Comparison of ENCODE assay signal across 8 cellular contexts in genomic region chr2:215680605-215681598, GRCh38.
DNase-seq lines count a peak whose midpoint lies in the region; ATAC-seq and FAIRE-seq lines count a peak whose summit lies in the region.

No MANE protein-coding gene starts in this region.

- H3K4me3 ChIP-seq in skeletal muscle cell (ENCODE audit: low read depth, low read length), result no peak overlapping the region

- H3K9me3 Mint-ChIP-seq in effector memory CD8-positive, alpha-beta T cell, result peaks cover 0 to 5% of the 10 kb centered on the region in 2 donors

- DNase-seq in COLO829 (ENCODE audit: low spot score) (peak; percentile 93), GOT3 (lab: John Stamatoyannopoulos, UW) (peak; percentile 9), RCC 7860 (ENCODE audit: low spot score) (peak; percentile 94), skeletal muscle cell (ENCODE audit: low read depth) (peak; percentile 92), GM19240 (ENCODE audit: insufficient read length, low spot score) (no peak), 8988T (no peak)
- DNase-seq in effector memory CD8-positive, alpha-beta T cell, result peak in 1 of 3 experiments; percentile 2

- peaks cover 0 to 14% of the 10 kb centered on the region in 2 donors for H3K27me3 Mint-ChIP-seq in effector memory CD8-positive, alpha-beta T cell

- FAIRE-seq in RCC 7860 (lab: Jason Lieb, UNC), result peak; percentile 99

- peaks cover 6 to 15% of the 10 kb centered on the region in 2 donors for H3K4me1 Mint-ChIP-seq in effector memory CD8-positive, alpha-beta T cell (ENCODE audit: low read depth in 2 of 2)

- ATAC-seq in effector memory CD8-positive, alpha-beta T cell (replicated peaks), result peak; percentile 88
- no peak for ATAC-seq in GM21367 (IDR thresholded peaks at IDR 0.05; ENCODE audit: unreplicated experiment)

- H3K4me3 Mint-ChIP-seq in effector memory CD8-positive, alpha-beta T cell, result peak overlapping the region in 1 of 2 donors; percentile 46

- no peaks in the 10 kb centered on the region for H3K36me3 Mint-ChIP-seq in effector memory CD8-positive, alpha-beta T cell (ENCODE audit: insufficient read depth)

- H3K27ac Mint-ChIP-seq in effector memory CD8-positive, alpha-beta T cell, result peak overlapping the region in 1 of 2 donors; percentile 60

Comparison
In these comparisons a context has a peak if more than half of its experiments do, and no peak if none do; other contexts are left out.
1. DNase-seq: peak in COLO829 (single experiment), GOT3 (single experiment), RCC 7860 (single experiment) and skeletal muscle cell (single experiment); none in GM19240 (single experiment) and 8988T (single experiment).